In genomic region chr12:4269279-4269991, GRCh38 we compare ENCODE assay signal across 8 cellular contexts. TPM values are rescaled to one million over a fixed set of nuclear protein-coding genes. Genes with fewer than 3 reads are reported as not detected.
A peak's percentile ranks its signal among the peaks of the same experiment; 100 is the strongest.
DNase-seq lines count a peak whose midpoint lies in the region; ATAC-seq, FAIRE-seq and TF ChIP-seq lines count a peak whose summit lies in the region.

No MANE protein-coding gene starts in this region.

- DNase-seq in GM12892 (ENCODE audit: insufficient read length) (no peak), KG1 (lab: John Stamatoyannopoulos, UW) (peak; percentile 53), colonic mucosa (peak; percentile 93), lower lobe of right lung (peak; percentile 83), 8988T (no peak)
- DNase-seq in activated CD4-positive, alpha-beta T cell treated with anti-CD3 and anti-CD28 coated beads for 4 hours, result peak; percentile 95 to 97
- DNase-seq in stimulated activated CD4-positive, alpha-beta T cell treated with anti-CD3 and anti-CD28 coated beads, Interleukin-4, amount 100 ng/mL, for 4 hours, result peak; percentile 91 to 96

- H3K9ac ChIP-seq in colonic mucosa (ENCODE audit: low read depth in 2 of 2, low read length in 2 of 2), result peak overlapping the region; percentile 69 to 73

- H3K27ac ChIP-seq in colonic mucosa, result peak overlapping the region; percentile 86
- H3K27ac ChIP-seq in lower lobe of right lung, result peak overlapping the region; percentile 87

- H3K4me1 ChIP-seq in colonic mucosa (peaks cover 8% of the 10 kb centered on the region), lower lobe of right lung (peaks cover 55% of the 10 kb centered on the region)

- H3K9me3 ChIP-seq in colonic mucosa (no peaks in the 10 kb centered on the region), lower lobe of right lung (no peaks in the 10 kb centered on the region)

- H3K27me3 ChIP-seq in colonic mucosa (no peaks in the 10 kb centered on the region), lower lobe of right lung (ENCODE audit: low read depth) (peaks cover 50% of the 10 kb centered on the region)

- peak; percentile 25 to 44 for ATAC-seq in lower lobe of right lung
- ATAC-seq in HG02938 (IDR thresholded peaks at IDR 0.05; ENCODE audit: unreplicated experiment), result no peak

- peak overlapping the region; percentile 57 for H3K4me3 ChIP-seq in colonic mucosa
- peak overlapping the region; percentile 77 for H3K4me3 ChIP-seq in lower lobe of right lung

- TF ChIP-seq CTCF in colonic mucosa (IDR thresholded peaks at IDR 0.05) (no peak), lower lobe of right lung (IDR thresholded peaks at IDR 0.05) (peak; percentile 15)

- H3K36me3 ChIP-seq in colonic mucosa, result no peaks in the 10 kb centered on the region
- no peaks in the 10 kb centered on the region for H3K36me3 ChIP-seq in lower lobe of right lung

- peak; percentile 47; the same call in 1 of the 2 replicates for TF ChIP-seq POLR2A in GM12892 (IDR thresholded peaks at IDR 0.05; ENCODE audit: low read depth, low read length)

- FAIRE-seq in GM12892 (lab: Jason Lieb, UNC), result peak; percentile 75

- intact Hi-C loops in colonic mucosa (cut with DNase I) (no loop called here), lower lobe of right lung (cut with DNase I) (no loop called here)

RNA-seq across cellular contexts. Expression of gene CCND2, which starts 4.1 kb away (rescaled TPM):
- 130 TPM for polyA plus RNA-seq in GM12892 (2012; ENCODE audit: missing spikeins)
- total RNA-seq in colonic mucosa (100 to 1,000 TPM; 180 to 217 TPM), lower lobe of right lung (57.7 TPM)

RNA-seq across cellular contexts. Expression of gene TIGAR, which starts 51.6 kb away (rescaled TPM):
- polyA plus RNA-seq in GM12892 (2012; ENCODE audit: missing spikeins), result 20.3 TPM
- total RNA-seq in colonic mucosa, result 10 to 100 TPM; 14.1 to 17.7 TPM
- 18.6 TPM for total RNA-seq in lower lobe of right lung

Comparison
In these comparisons a context has a peak if more than half of its experiments do, and no peak if none do; other contexts are left out.
1. DNase-seq: peak in KG1 (single experiment), activated CD4-positive, alpha-beta T cell treated with anti-CD3 and anti-CD28 coated beads for 4 hours (2 of 2), colonic mucosa (single experiment), lower lobe of right lung (single experiment) and stimulated activated CD4-positive, alpha-beta T cell treated with anti-CD3 and anti-CD28 coated beads, Interleukin-4, amount 100 ng/mL, for 4 hours (2 of 2); none in GM12892 (single experiment) and 8988T (single experiment).